In genomic region chr2:172704072-172704936, GRCh38 we compare ENCODE assay signal across 8 cellular contexts. TPM values are rescaled to one million over a fixed set of nuclear protein-coding genes. Genes with fewer than 3 reads are reported as not detected.
DNase-seq lines count a peak whose midpoint lies in the region; ATAC-seq and TF ChIP-seq lines count a peak whose summit lies in the region.

No MANE protein-coding gene starts in this region.

- no peak overlapping the region for H3K27ac Mint-ChIP-seq in Caco-2 (ENCODE audit: unreplicated experiment)

- H3K27ac ChIP-seq in hepatocyte (no peak overlapping the region), thyroid gland (no peak overlapping the region)

- H3K27me3 ChIP-seq in Caco-2 (replicated peaks; ENCODE audit: control insufficient read depth, insufficient read depth, low read length) (no peaks in the 10 kb centered on the region; the same call in 1 of the 2 replicates), hepatocyte (peaks cover 3% of the 10 kb centered on the region), thyroid gland (no peaks in the 10 kb centered on the region)

- no peaks in the 10 kb centered on the region for H3K36me3 ChIP-seq in Caco-2 (ENCODE audit: control insufficient read depth, insufficient read depth, low read length)
- H3K36me3 ChIP-seq in hepatocyte (replicated peaks; ENCODE audit: insufficient read depth, low read depth): no peaks in the 10 kb centered on the region
- no peaks in the 10 kb centered on the region for H3K36me3 ChIP-seq in thyroid gland

- H3K4me1 ChIP-seq in Caco-2 (no peaks in the 10 kb centered on the region), hepatocyte (ENCODE audit: insufficient read depth) (no peaks in the 10 kb centered on the region), thyroid gland (no peaks in the 10 kb centered on the region)

- H3K36me3 Mint-ChIP-seq in Caco-2 (ENCODE audit: insufficient read depth, unreplicated experiment): no peaks in the 10 kb centered on the region

- H3K9me3 Mint-ChIP-seq in Caco-2 (ENCODE audit: unreplicated experiment): no peaks in the 10 kb centered on the region

- CTCF ChIA-PET in Caco-2 (lab: Charles Lee): no interaction called here

- no peaks in the 10 kb centered on the region for H4K20me1 ChIP-seq in hepatocyte (ENCODE audit: insufficient read depth, poor library complexity, severe bottlenecking)

- peaks cover 11% of the 10 kb centered on the region for H3K27me3 Mint-ChIP-seq in Caco-2 (ENCODE audit: insufficient read depth, unreplicated experiment)

- H3K4me3 ChIP-seq in Caco-2 (ENCODE audit: low read depth, low read length) (no peak overlapping the region), hepatocyte (no peak overlapping the region), thyroid gland (replicated peaks in 1 of 3) (no peak overlapping the region)

- H3K4me1 Mint-ChIP-seq in Caco-2 (ENCODE audit: low read depth, unreplicated experiment): no peaks in the 10 kb centered on the region

- no TSS peak for BruUV-seq in Caco-2 (replicated peaks; lab: Mats Ljungman, UMichigan)

- H2AFZ ChIP-seq in hepatocyte: no peak overlapping the region

- POLR2A ChIA-PET in Caco-2 (lab: Charles Lee): no interaction called here

- no peak for ATAC-seq in HG02885 (IDR thresholded peaks at IDR 0.05; ENCODE audit: poor library complexity, unreplicated experiment)
- no peak for ATAC-seq in HG03571 (IDR thresholded peaks at IDR 0.05; ENCODE audit: unreplicated experiment)

- H3K9me2 ChIP-seq in hepatocyte (replicated peaks; ENCODE audit: insufficient read depth): no peaks in the 10 kb centered on the region

- peak in 1 of 2 experiments; percentile 56 for DNase-seq in Caco-2
- DNase-seq in HT-29 (ENCODE audit: low spot score): peak; percentile 68
- DNase-seq in SK-N-DZ (ENCODE audit: low spot score): peak; percentile 42
- DNase-seq in hepatocyte (ENCODE audit: low spot score): peak; percentile 47
- DNase-seq in thyroid gland: no peak
- DNase-seq in HK-2 (ENCODE audit: unreplicated experiment): no peak

- TF ChIP-seq POLR2A in thyroid gland (IDR thresholded peaks at IDR 0.05): no peak

- H3K9me3 ChIP-seq in Caco-2 (no peaks in the 10 kb centered on the region), hepatocyte (ENCODE audit: low read depth) (no peaks in the 10 kb centered on the region), thyroid gland (no peaks in the 10 kb centered on the region)

- no peak overlapping the region for H3K4me3 Mint-ChIP-seq in Caco-2 (ENCODE audit: unreplicated experiment)

- no peaks in the 10 kb centered on the region for H3K79me2 ChIP-seq in hepatocyte

- WGBS in hepatocyte (ENCODE audit: low lambda C conversion rate, missing lambda C conversion rate): 72% methylated on average over 11 of the region's 11 CpGs
- 66% methylated on average over 11 of the region's 11 CpGs for WGBS in thyroid gland, 2 donors

- no peak overlapping the region for H3K4me2 ChIP-seq in hepatocyte

- peak; percentile 55 for TF ChIP-seq CTCF in Caco-2 (IDR thresholded peaks at IDR 0.05; ENCODE audit: insufficient read depth in 1 of 2, low read depth in 1 of 2, low read length in 1 of 2, severe bottlenecking in 1 of 2, unreplicated experiment in 1 of 2)
- TF ChIP-seq CTCF in hepatocyte (IDR thresholded peaks at IDR 0.05; ENCODE audit: poor library complexity): peak; percentile 53
- TF ChIP-seq CTCF in thyroid gland (IDR thresholded peaks at IDR 0.05): peak in 3 of 6 experiments; percentile 16 to 49 (median 26)

- intact Hi-C loops in Caco-2 (cut with micrococcal nuclease; ENCODE audit: unreplicated experiment) (no loop called here), thyroid gland (cut with DNase I) (no loop called here)

RNA-seq across cellular contexts. Expression of gene RAPGEF4, which starts 31.3 kb away (rescaled TPM):
- 0.23 and 0.98 TPM in 2 replicates for total RNA-seq in Caco-2 (2022)
- total RNA-seq in HT-29 (2014; rRNA removed; shearing (Covaris generic)): not detected in 2 replicates
- polyA plus RNA-seq in SK-N-DZ (2014; cell fraction: cytosol; rRNA removed): 10.6 and 12.3 TPM in 2 replicates
- polyA plus RNA-seq in SK-N-DZ (2014; cell fraction: nucleus; rRNA removed): 11.0 and 18.9 TPM in 2 replicates
- 1.9 and 2.0 TPM in 2 replicates for total RNA-seq in hepatocyte
- 1.00 and 2.0 TPM in 2 replicates for polyA plus RNA-seq in hepatocyte
- total RNA-seq in thyroid gland: 10 to 100 TPM in 2 of 4 donors, 1 to 10 TPM in 2; 7.9 to 19.6 (median 12.1) TPM

Comparison
In these comparisons a context has a peak if more than half of its experiments do, and no peak if none do; other contexts are left out.
1. DNase-seq: peak in HT-29 (single experiment), SK-N-DZ (single experiment) and hepatocyte (single experiment); none in thyroid gland (0 of 2) and HK-2 (single experiment).